18 cellular contexts compared by ENCODE assay signal in the genomic region with DNA sequence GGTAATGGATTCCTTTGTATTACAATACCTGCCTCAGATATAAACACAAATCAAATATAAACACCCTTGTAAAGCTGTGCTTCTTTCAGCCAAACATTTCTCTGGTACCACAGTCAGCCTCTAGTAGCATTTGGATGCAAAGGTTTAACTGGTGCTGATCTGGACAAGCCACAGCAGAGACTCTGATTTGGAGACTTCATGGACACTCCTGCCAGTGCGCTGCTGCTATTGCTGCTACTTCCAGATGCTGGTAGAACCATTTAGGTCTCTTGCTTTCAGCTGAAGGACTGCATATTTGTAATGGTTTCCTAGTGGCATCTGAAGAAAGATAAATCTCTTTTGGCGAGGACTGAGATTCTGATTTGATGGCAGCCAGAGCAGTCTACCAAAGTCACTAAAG. TPM values are rescaled to one million over a fixed set of nuclear protein-coding genes. Genes with fewer than 3 reads are reported as not detected.
DNase-seq lines count a peak whose midpoint lies in the region; ATAC-seq, FAIRE-seq and TF ChIP-seq lines count a peak whose summit lies in the region.
"Had no signal": no experiment of that assay in that cellular context is flagged by ENCODE, and none has a peak within 500 bp of the region (broad histone marks: within the 10 kb centered on the region; RNA-seq: fewer than 3 reads in every experiment).

No MANE protein-coding gene starts in this region.

- intact Hi-C loops in left ventricle myocardium superior (cut with micrococcal nuclease), result no loop called here
- intact Hi-C loops in Right ventricle myocardium inferior (cut with DNase I), result no loop called here
- intact Hi-C loops in activated B cell treated with CpG ODN at 0.5 μM for 24 hours (cut with micrococcal nuclease), result loop anchor here (5.0 kb wide), 1 partner anchor 38 kb away; no protein-coding TSS in a partner anchor
- intact Hi-C loops in ovary (cut with DNase I), result no loop called here

- H3K4me3 ChIP-seq in osteoblast (ENCODE audit: insufficient read depth, low read length) (no peak overlapping the region), ovary (no peak overlapping the region)
- H3K4me3 ChIP-seq: cardiac muscle cell had no signal

- no peak overlapping the region for H3K4me2 ChIP-seq in osteoblast (ENCODE audit: insufficient read depth, low read length)

- CTCF ChIA-PET in activated B cell treated with CpG ODN at 0.5 μM for 24 hours (lab: Charles Lee), result no interaction called here

- DNase-seq in left ventricle myocardium superior (no peak), Right ventricle myocardium inferior (ENCODE audit: missing footprints) (no peak), activated B cell treated with CpG ODN at 0.5 μM for 24 hours (no peak), immature natural killer cell (no peak), frontal cortex (ENCODE audit: low spot score in 2 of 2) (no peak), GF-D8 (lab: John Stamatoyannopoulos, UW) (no peak), osteoblast (ENCODE audit: insufficient read length, low spot score, missing footprints) (no peak), ovary (no peak)
- DNase-seq: activated CD4-positive, alpha-beta T cell treated with anti-CD3 and anti-CD28 coated beads, Interleukin-2, amount 10 ng/mL, durations not matched to agents 7 days and 5 days; activated effector memory CD4-positive, alpha-beta T cell treated with Interleukin-2 at 50 U/mL for 16 hours; AML-193; EL; NCI-H2171; PC-3; stimulated activated CD4-positive, alpha-beta T cell treated with anti-CD3 and anti-CD28 coated beads, Interleukin-1b, Interleukin-23, amount 100 ng/mL, for 48 hours had no signal

- H3K36me3 Mint-ChIP-seq in activated B cell treated with CpG ODN at 0.5 μM for 24 hours (ENCODE audit: low read depth), result peaks cover 31% of the 10 kb centered on the region
- peaks cover 0 to 12% (median 6%) of the 10 kb centered on the region in 3 donors for H3K36me3 Mint-ChIP-seq in immature natural killer cell

- H3K4me1 Mint-ChIP-seq in activated B cell treated with CpG ODN at 0.5 μM for 24 hours (peaks cover 72% of the 10 kb centered on the region), immature natural killer cell (peaks cover 78 to 83% of the 10 kb centered on the region in 2 donors)

- no peak for TF ChIP-seq POLR2A in ovary (IDR thresholded peaks at IDR 0.05)

- WGBS in ovary, 3 donors, result 87 to 95% (median 91%) methylated on average over 2 of the region's 2 CpGs

- H3K27me3 ChIP-seq in osteoblast (ENCODE audit: insufficient read depth, low read length) (no peaks in the 10 kb centered on the region), ovary (no peaks in the 10 kb centered on the region)
- H3K27me3 ChIP-seq: cardiac muscle cell had no signal

- no peak for FAIRE-seq in frontal cortex (lab: Jason Lieb, UNC)

- ATAC-seq in left ventricle myocardium superior, result peak; percentile 28
- ATAC-seq in Right ventricle myocardium inferior, result no peak
- ATAC-seq in activated B cell treated with CpG ODN at 0.5 μM for 24 hours (ENCODE audit: low read depth), result no peak
- ATAC-seq: PC-3 had no signal

- peaks cover 33% of the 10 kb centered on the region for H4K20me1 ChIP-seq in osteoblast (ENCODE audit: insufficient read depth, low read length)

- peaks cover 88% of the 10 kb centered on the region for H3K79me2 ChIP-seq in osteoblast (ENCODE audit: insufficient read depth, low read length)

- H3K27ac Mint-ChIP-seq in activated B cell treated with CpG ODN at 0.5 μM for 24 hours (peak overlapping the region; percentile 66), immature natural killer cell (peak overlapping the region; percentile 43 to 87 (median 74))
- H3K27ac Mint-ChIP-seq: progenitor cell of endocrine pancreas had no signal

- H3K4me3 Mint-ChIP-seq in activated B cell treated with CpG ODN at 0.5 μM for 24 hours (no peak overlapping the region), immature natural killer cell (peak overlapping the region in 3 of 5 donors; percentile 1 to 33 (median 15))
- H3K4me3 Mint-ChIP-seq: activated CD4-positive, alpha-beta T cell treated with anti-CD3 and anti-CD28 coated beads, Interleukin-2, amount 10 ng/mL, durations not matched to agents 7 days and 5 days had no signal

- no peak for TF ChIP-seq CTCF in activated B cell treated with CpG ODN at 0.5 μM for 24 hours (IDR thresholded peaks at IDR 0.05)
- no peak for TF ChIP-seq CTCF in osteoblast (IDR thresholded peaks at IDR 0.05; ENCODE audit: extremely low read depth, low read depth, low read length)
- TF ChIP-seq CTCF in ovary (IDR thresholded peaks at IDR 0.05), result no peak

- H3K36me3 ChIP-seq in osteoblast (ENCODE audit: insufficient read depth, low read length), result no peaks in the 10 kb centered on the region
- no peaks in the 10 kb centered on the region for H3K36me3 ChIP-seq in ovary
- H3K36me3 ChIP-seq: cardiac muscle cell had no signal

- POLR2A ChIA-PET in activated B cell treated with CpG ODN at 0.5 μM for 24 hours (lab: Charles Lee), result interaction anchor here (0.7 to 1.9 kb wide), 3 partner anchors 25 to 147 kb away, joined by 3 to 5 read pairs (median 3); a partner anchor contains a TSS

- H3K9me3 ChIP-seq in osteoblast (ENCODE audit: low read depth, low read length) (no peaks in the 10 kb centered on the region), ovary (no peaks in the 10 kb centered on the region)

- no peak for TF ChIP-seq EP300 in ovary (IDR thresholded peaks at IDR 0.05)

- H3K4me1 ChIP-seq in osteoblast (ENCODE audit: insufficient read depth, low read length) (peaks cover under 1% of the 10 kb centered on the region), ovary (ENCODE audit: insufficient read depth) (peaks cover 2% of the 10 kb centered on the region)

- H3K9me3 Mint-ChIP-seq in activated B cell treated with CpG ODN at 0.5 μM for 24 hours (peaks cover 4% of the 10 kb centered on the region), immature natural killer cell (peaks cover 0 to 8% (median 4%) of the 10 kb centered on the region in 6 donors)

- no peak overlapping the region for H2AFZ ChIP-seq in osteoblast (ENCODE audit: low read length)

- H3K27ac ChIP-seq in osteoblast (ENCODE audit: low read depth, low read length) (no peak overlapping the region), ovary (no peak overlapping the region)
- H3K27ac ChIP-seq: cardiac muscle cell, epithelial cell of prostate had no signal

- no peaks in the 10 kb centered on the region for H3K27me3 Mint-ChIP-seq in activated B cell treated with CpG ODN at 0.5 μM for 24 hours
- peaks cover 0 to 1% (median 0%) of the 10 kb centered on the region in 3 donors for H3K27me3 Mint-ChIP-seq in immature natural killer cell (ENCODE audit: low read depth in 3 of 3)
- H3K27me3 Mint-ChIP-seq: activated CD4-positive, alpha-beta T cell treated with anti-CD3 and anti-CD28 coated beads, Interleukin-2, amount 10 ng/mL, durations not matched to agents 7 days and 5 days; progenitor cell of endocrine pancreas had no signal

RNA-seq across cellular contexts. Expression of a gene that starts 36.9 kb away (rescaled TPM):
- total RNA-seq in left ventricle myocardium superior (22.4 TPM), Right ventricle myocardium inferior (25.0 TPM), activated B cell treated with CpG ODN at 0.5 μM for 24 hours (29.7 and 30.8 TPM in 2 replicates), frontal cortex (38.3 TPM), osteoblast (41.6 and 42.4 TPM in 2 replicates), ovary (10 to 100 TPM; 35.8 to 49.4 (median 36.2) TPM)
- polyA plus RNA-seq in immature natural killer cell (10 to 100 TPM; 46.2 to 68.9 (median 46.3) TPM), ovary (10 to 100 TPM; 27.6 TPM)

RNA-seq across cellular contexts. Expression of a gene that starts 58.8 kb away (rescaled TPM):
- total RNA-seq in left ventricle myocardium superior (0.12 TPM), Right ventricle myocardium inferior (0.43 TPM), activated B cell treated with CpG ODN at 0.5 μM for 24 hours (0.98 and 1.5 TPM in 2 replicates), frontal cortex (0.82 TPM), osteoblast (1.2 and 1.8 TPM in 2 replicates), ovary (1 to 10 TPM in 3 of 7 donors, under 1 TPM in 4; 0.35 to 1.7 (median 0.60) TPM)
- polyA plus RNA-seq in immature natural killer cell (under 1 TPM in 2 of 3 donors, not detected in 1; 0.55 to 0.73 TPM), ovary (under 1 TPM; 0.39 to 0.82 TPM)
